18 cellular contexts compared by ENCODE assay signal in the genomic region with DNA sequence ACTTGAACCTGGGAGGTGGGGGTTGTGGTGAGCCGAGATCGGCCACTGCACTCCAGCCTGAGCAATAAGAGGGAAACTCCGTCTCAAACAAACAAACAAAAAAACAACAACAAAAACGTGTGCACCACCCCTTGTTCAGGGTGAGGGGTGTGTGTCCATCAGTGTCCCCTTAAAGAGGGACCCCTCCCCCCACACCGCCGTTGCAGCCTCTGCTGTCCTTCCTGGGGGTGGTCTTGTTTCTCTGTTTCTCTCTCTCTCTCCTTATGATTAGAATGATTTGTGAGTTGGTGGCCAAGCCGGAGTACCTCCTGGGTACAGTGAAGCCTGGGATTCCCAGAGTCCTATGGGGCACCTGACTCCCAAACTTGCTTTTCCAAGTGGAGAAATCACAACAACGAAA. TPM values are rescaled to one million over a fixed set of nuclear protein-coding genes. Genes with fewer than 3 reads are reported as not detected.
A peak's percentile ranks its signal among the peaks of the same experiment; 100 is the strongest.
DNase-seq lines count a peak whose midpoint lies in the region; ATAC-seq and TF ChIP-seq lines count a peak whose summit lies in the region.
"Had no signal": no experiment of that assay in that cellular context is flagged by ENCODE, and none has a peak within 500 bp of the region (broad histone marks: within the 10 kb centered on the region; RNA-seq: fewer than 3 reads in every experiment).

No MANE protein-coding gene starts in this region.

- H3K4me1 Mint-ChIP-seq in WTC11 (no peaks in the 10 kb centered on the region), brain (peaks cover 39% of the 10 kb centered on the region)
- H3K4me1 Mint-ChIP-seq in stimulated activated naive B cell treated with anti-CD40 and anti-IgM and Interleukin-4, amounts not matched to agents 10 μg/mL and 1 μg/mL and 100 μg/mL, for 72 hours, result peaks cover 36 to 61% of the 10 kb centered on the region in 2 donors

- intact Hi-C loops in left ventricle myocardium inferior (cut with micrococcal nuclease), result no loop called here
- intact Hi-C loops in Right ventricle myocardium superior (cut with DNase I), result no loop called here

- no peak overlapping the region for H3K4me3 ChIP-seq in left ventricle myocardium inferior
- no peak overlapping the region for H3K4me3 ChIP-seq in H7 (ENCODE audit: insufficient read depth, low read depth, low read length)
- H3K4me3 ChIP-seq: adrenal gland, HAP-1, Peyer's patch, skin epidermis, upper lobe of right lung had no signal

- DNase-seq in left ventricle myocardium inferior (no peak), Right ventricle myocardium superior (no peak), WTC11 (ENCODE audit: low spot score) (no peak), NCI-H82 (lab: John Stamatoyannopoulos, UW) (no peak), NCI-H748 (lab: John Stamatoyannopoulos, UW; ENCODE audit: unreplicated experiment) (no peak), H7 (no peak)
- no peak for DNase-seq in stimulated activated naive B cell treated with anti-CD40 and anti-IgM and Interleukin-4, amounts not matched to agents 10 μg/mL and 1 μg/mL and 100 μg/mL, for 72 hours
- DNase-seq: adrenal gland, Caco-2, NCI-H1105, NCI-H2081 treated with DMSO at 0.1 percent for 48 hours, NCI-H446, T1000, upper lobe of right lung had no signal

- H3K9me3 Mint-ChIP-seq in WTC11, result no peaks in the 10 kb centered on the region
- H3K9me3 Mint-ChIP-seq in brain, result no peaks in the 10 kb centered on the region
- H3K9me3 Mint-ChIP-seq in stimulated activated naive B cell treated with anti-CD40 and anti-IgM and Interleukin-4, amounts not matched to agents 10 μg/mL and 1 μg/mL and 100 μg/mL, for 72 hours, result no peaks in the 10 kb centered on the region

- H3K36me3 ChIP-seq in left ventricle myocardium inferior (peaks cover 62% of the 10 kb centered on the region), H7 (replicated peaks; ENCODE audit: control insufficient read depth, insufficient read depth, low read length) (no peaks in the 10 kb centered on the region)
- H3K36me3 ChIP-seq: adrenal gland, HAP-1, upper lobe of right lung had no signal

- no peaks in the 10 kb centered on the region for H3K9me3 ChIP-seq in left ventricle myocardium inferior (replicated peaks)
- H3K9me3 ChIP-seq: adrenal gland, Caco-2, HAP-1, Peyer's patch, upper lobe of right lung had no signal

- H3K27ac Mint-ChIP-seq in WTC11 (peak overlapping the region; percentile 57; the same call in 1 of the 2 replicates), brain (peak overlapping the region in 4 of 5 experiments; percentile 30 to 89 (median 72))
- H3K27ac Mint-ChIP-seq in stimulated activated naive B cell treated with anti-CD40 and anti-IgM and Interleukin-4, amounts not matched to agents 10 μg/mL and 1 μg/mL and 100 μg/mL, for 72 hours, result peak overlapping the region; percentile 31

- H3K27me3 ChIP-seq in left ventricle myocardium inferior (ENCODE audit: low read depth) (no peaks in the 10 kb centered on the region), H7 (ENCODE audit: control insufficient read depth, insufficient read depth, low read length) (no peaks in the 10 kb centered on the region)
- H3K27me3 ChIP-seq: adrenal gland, Peyer's patch, upper lobe of right lung had no signal

- POLR2A ChIA-PET in WTC11 (lab: Charles Lee), result no interaction called here

- H3K4me3 Mint-ChIP-seq in WTC11 (no peak overlapping the region), brain (no peak overlapping the region)
- peak overlapping the region in 1 of 2 donors; percentile 25 for H3K4me3 Mint-ChIP-seq in stimulated activated naive B cell treated with anti-CD40 and anti-IgM and Interleukin-4, amounts not matched to agents 10 μg/mL and 1 μg/mL and 100 μg/mL, for 72 hours

- no peak for TF ChIP-seq CTCF in left ventricle myocardium inferior (IDR thresholded peaks at IDR 0.05; ENCODE audit: borderline replicate concordance)
- TF ChIP-seq CTCF in WTC11 (IDR thresholded peaks at IDR 0.05), result no peak
- no peak for TF ChIP-seq CTCF in brain (conservative IDR thresholded peaks at IDR 0.05)

- CTCF ChIA-PET in WTC11 (lab: Charles Lee), result interaction anchor here (0.5 to 1.1 kb wide), 2 partner anchors 24 to 145 kb away, joined by 3 to 4 read pairs; no protein-coding TSS in a partner anchor

- H3K27me3 Mint-ChIP-seq in WTC11 (ENCODE audit: low read depth) (no peaks in the 10 kb centered on the region), brain (peaks cover 3% of the 10 kb centered on the region)
- H3K27me3 Mint-ChIP-seq in stimulated activated naive B cell treated with anti-CD40 and anti-IgM and Interleukin-4, amounts not matched to agents 10 μg/mL and 1 μg/mL and 100 μg/mL, for 72 hours, result no peaks in the 10 kb centered on the region

- ATAC-seq in Right ventricle myocardium superior (ENCODE audit: poor library complexity) (no peak), WTC11 (no peak)
- no peak for ATAC-seq in stimulated activated naive B cell treated with anti-CD40 and anti-IgM and Interleukin-4, amounts not matched to agents 10 μg/mL and 1 μg/mL and 100 μg/mL, for 72 hours (replicated peaks)

- no peaks in the 10 kb centered on the region for H3K36me3 Mint-ChIP-seq in WTC11
- peaks cover 4% of the 10 kb centered on the region for H3K36me3 Mint-ChIP-seq in brain
- H3K36me3 Mint-ChIP-seq in stimulated activated naive B cell treated with anti-CD40 and anti-IgM and Interleukin-4, amounts not matched to agents 10 μg/mL and 1 μg/mL and 100 μg/mL, for 72 hours, result peaks cover 0 to 2% of the 10 kb centered on the region in 2 donors

- peaks cover 44% of the 10 kb centered on the region for H3K4me1 ChIP-seq in left ventricle myocardium inferior
- H3K4me1 ChIP-seq: Caco-2, HAP-1 had no signal

- H3K27ac ChIP-seq in left ventricle myocardium inferior (replicated peaks), result peak overlapping the region; percentile 87
- H3K27ac ChIP-seq: adrenal gland had no signal

TF ChIP-seq in WTC11, 78 proteins besides CTCF, POLR2A, EP300 and RAD21:
- TF ChIP-seq, protein P1, sequence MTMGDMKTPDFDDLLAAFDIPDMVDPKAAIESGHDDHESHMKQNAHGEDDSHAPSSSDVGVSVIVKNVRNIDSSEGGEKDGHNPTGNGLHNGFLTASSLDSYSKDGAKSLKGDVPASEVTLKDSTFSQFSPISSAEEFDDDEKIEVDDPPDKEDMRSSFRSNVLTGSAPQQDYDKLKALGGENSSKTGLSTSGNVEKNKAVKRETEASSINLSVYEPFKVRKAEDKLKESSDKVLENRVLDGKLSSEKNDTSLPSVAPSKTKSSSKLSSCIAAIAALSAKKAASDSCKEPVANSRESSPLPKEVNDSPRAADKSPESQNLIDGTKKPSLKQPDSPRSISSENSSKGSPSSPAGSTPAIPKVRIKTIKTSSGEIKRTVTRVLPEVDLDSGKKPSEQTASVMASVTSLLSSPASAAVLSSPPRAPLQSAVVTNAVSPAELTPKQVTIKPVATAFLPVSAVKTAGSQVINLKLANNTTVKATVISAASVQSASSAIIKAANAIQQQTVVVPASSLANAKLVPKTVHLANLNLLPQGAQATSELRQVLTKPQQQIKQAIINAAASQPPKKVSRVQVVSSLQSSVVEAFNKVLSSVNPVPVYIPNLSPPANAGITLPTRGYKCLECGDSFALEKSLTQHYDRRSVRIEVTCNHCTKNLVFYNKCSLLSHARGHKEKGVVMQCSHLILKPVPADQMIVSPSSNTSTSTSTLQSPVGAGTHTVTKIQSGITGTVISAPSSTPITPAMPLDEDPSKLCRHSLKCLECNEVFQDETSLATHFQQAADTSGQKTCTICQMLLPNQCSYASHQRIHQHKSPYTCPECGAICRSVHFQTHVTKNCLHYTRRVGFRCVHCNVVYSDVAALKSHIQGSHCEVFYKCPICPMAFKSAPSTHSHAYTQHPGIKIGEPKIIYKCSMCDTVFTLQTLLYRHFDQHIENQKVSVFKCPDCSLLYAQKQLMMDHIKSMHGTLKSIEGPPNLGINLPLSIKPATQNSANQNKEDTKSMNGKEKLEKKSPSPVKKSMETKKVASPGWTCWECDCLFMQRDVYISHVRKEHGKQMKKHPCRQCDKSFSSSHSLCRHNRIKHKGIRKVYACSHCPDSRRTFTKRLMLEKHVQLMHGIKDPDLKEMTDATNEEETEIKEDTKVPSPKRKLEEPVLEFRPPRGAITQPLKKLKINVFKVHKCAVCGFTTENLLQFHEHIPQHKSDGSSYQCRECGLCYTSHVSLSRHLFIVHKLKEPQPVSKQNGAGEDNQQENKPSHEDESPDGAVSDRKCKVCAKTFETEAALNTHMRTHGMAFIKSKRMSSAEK (CRISPR knock-in tag; IDR thresholded peaks at IDR 0.05; ENCODE audit: borderline replicate concordance), result no peak
- TF ChIP-seq FOXK1 (CRISPR knock-in tag; IDR thresholded peaks at IDR 0.05), result no peak

RNA-seq across cellular contexts. Expression of a gene that starts 49.6 kb away (rescaled TPM):
- total RNA-seq in left ventricle myocardium inferior (187 TPM), Right ventricle myocardium superior (138 TPM), WTC11 (2021) (15.0 to 17.2 TPM (median 16.6 TPM) in 3 replicates)
- polyA plus RNA-seq in brain (ENCODE audit: insufficient read depth, low read depth, low replicate concordance), result 74.7 TPM
- 18.2 and 22.4 TPM in 2 replicates for total RNA-seq in H7 (2014; rRNA removed; shearing (Covaris generic))
